ENCODE assay signal across 1 cellular context in genomic region chr1:230136453-230137327, GRCh38.
TF ChIP-seq lines count a peak whose summit lies in the region.

No MANE protein-coding gene starts in this region.

TF ChIP-seq in H1, 55 proteins besides CTCF, POLR2A, EP300 and RAD21:
- TF ChIP-seq GTF2F1 (IDR thresholded peaks at IDR 0.05; ENCODE audit: borderline replicate concordance, low read depth, low read length) (no peak), PHF8 (conservative IDR thresholded peaks at IDR 0.05; ENCODE audit: low read depth, low read length) (no peak)
